Comparison of ENCODE assay signal across 8 cellular contexts in genomic region chr17:36544049-36544319, GRCh38. TPM values are rescaled to one million over a fixed set of nuclear protein-coding genes. Genes with fewer than 3 reads are reported as not detected.
DNase-seq lines count a peak whose midpoint lies in the region; ATAC-seq and TF ChIP-seq lines count a peak whose summit lies in the region.

No MANE protein-coding gene starts in this region.

- H3K9me3 ChIP-seq in T-helper 17 cell (ENCODE audit: control insufficient read depth, low read length, poor library complexity, severe bottlenecking) (no peaks in the 10 kb centered on the region), muscle layer of duodenum (ENCODE audit: control insufficient read depth in 1 of 2, low read length in 2 of 2) (no peaks in the 10 kb centered on the region), aorta (ENCODE audit: control insufficient read depth, low read length) (no peaks in the 10 kb centered on the region)

- H3K4me1 ChIP-seq in muscle layer of duodenum (ENCODE audit: control insufficient read depth in 1 of 2, insufficient read depth in 2 of 2, low read length in 2 of 2) (peaks cover 18 to 39% of the 10 kb centered on the region in 2 donors), aorta (ENCODE audit: control insufficient read depth in 1 of 2, insufficient read depth in 2 of 2, low read length in 2 of 2) (no peaks in the 10 kb centered on the region)

- peak overlapping the region; percentile 97 for H3K4me3 Mint-ChIP-seq in T-helper 17 cell

- in situ Hi-C loops in ACHN (cut with HindIII; ENCODE audit: low pct_ligation_motif_present, low pct_unique_long_range_greater_than_20kb, low sequenced_read_pairs): no loop called here

- H3K36me3 Mint-ChIP-seq in T-helper 17 cell (ENCODE audit: low read depth): no peaks in the 10 kb centered on the region

- no peak for ATAC-seq in T-helper 17 cell
- ATAC-seq in aorta (ENCODE audit: low FRiP score): no peak

- 0% methylated on average over 11 of the region's 11 CpGs for WGBS in aorta, 2 donors

- DNase-seq in ACHN (peak; percentile 70), GM12865 (ENCODE audit: low read depth) (peak; percentile 79), HUDEP-2 (lab: John Stamatoyannopoulos, UW; ENCODE audit: unreplicated experiment in 76 of 76) (peak in 63 of 76 experiments; percentile 7 to 63 (median 40)), T-helper 17 cell (no peak), epithelial cell of proximal tubule (ENCODE audit: low read depth) (no peak), aorta (peak in 1 of 2 donors; percentile 58), NCI-H1417 treated with DMSO at 0.1 percent for 48 hours (lab: John Stamatoyannopoulos, UW) (no peak)

- peaks cover 23% of the 10 kb centered on the region for H3K4me1 Mint-ChIP-seq in T-helper 17 cell

- peak overlapping the region; percentile 99 for H3K27ac Mint-ChIP-seq in T-helper 17 cell

- H3K4me3 ChIP-seq in GM12865 (ENCODE audit: low read depth, low read length): peak overlapping the region; percentile 91
- peak overlapping the region; percentile 79 for H3K4me3 ChIP-seq in epithelial cell of proximal tubule (ENCODE audit: low read depth, low read length)
- H3K4me3 ChIP-seq in muscle layer of duodenum (ENCODE audit: low read depth in 1 of 2, low read length in 2 of 2): peak overlapping the region; percentile 87 to 93
- H3K4me3 ChIP-seq in aorta (ENCODE audit: low read length in 2 of 2): peak overlapping the region; percentile 84 to 98

- TF ChIP-seq CTCF in GM12865 (IDR thresholded peaks at IDR 0.05; ENCODE audit: insufficient read depth, low read depth, low read length, missing control alignments) (peak; percentile 2), epithelial cell of proximal tubule (conservative IDR thresholded peaks at IDR 0.05; ENCODE audit: low read depth, low read length) (peak; percentile 10)

- no peaks in the 10 kb centered on the region for H3K27me3 ChIP-seq in muscle layer of duodenum (ENCODE audit: low read depth, low read length)
- H3K27me3 ChIP-seq in aorta (ENCODE audit: control insufficient read depth in 1 of 2, insufficient read depth in 2 of 2, low read length in 1 of 2): no peaks in the 10 kb centered on the region

- H3K27ac ChIP-seq in muscle layer of duodenum (ENCODE audit: low read length): peak overlapping the region; percentile 98
- H3K27ac ChIP-seq in aorta (ENCODE audit: low read depth in 1 of 2, low read length in 2 of 2): peak overlapping the region in 1 of 2 donors; percentile 94

- H3K36me3 ChIP-seq in muscle layer of duodenum (ENCODE audit: control insufficient read depth in 1 of 2, insufficient read depth in 2 of 2, low read length in 2 of 2): peaks cover 0 to 9% of the 10 kb centered on the region in 2 donors
- H3K36me3 ChIP-seq in aorta (ENCODE audit: control insufficient read depth in 1 of 2, insufficient read depth in 2 of 2, low read length in 1 of 2): no peaks in the 10 kb centered on the region

- no peaks in the 10 kb centered on the region for H3K27me3 Mint-ChIP-seq in T-helper 17 cell

- intact Hi-C loops in aorta (cut with DNase I): loop anchor here in 1 of 2 donors (5.0 to 10.0 kb wide), 2 partner anchors 58 to 411 kb away; partner anchors contain the start of gene MRM1

RNA-seq across cellular contexts. Expression of gene GGNBP2, which starts 0.7 kb away (rescaled TPM):
- total RNA-seq in T-helper 17 cell: 100 to 1,000 TPM; 162 to 174 TPM
- 26.9 and 32.6 TPM in 2 replicates for total RNA-seq in epithelial cell of proximal tubule
- 10 to 100 TPM; 73.9 to 80.4 TPM for total RNA-seq in aorta
- 10 to 100 TPM; 37.4 to 53.8 TPM for polyA plus RNA-seq in aorta

RNA-seq across cellular contexts. Expression of gene PIGW, which starts 9.2 kb away (rescaled TPM):
- total RNA-seq in T-helper 17 cell (1 to 10 TPM; 3.7 to 7.5 TPM), epithelial cell of proximal tubule (6.9 and 12.0 TPM in 2 replicates), aorta (1 to 10 TPM; 4.7 to 4.9 TPM)
- 1 to 10 TPM; 2.1 to 5.1 TPM for polyA plus RNA-seq in aorta

RNA-seq across cellular contexts. Expression of gene MYO19, which starts 9.3 kb away (rescaled TPM):
- 10 to 100 TPM; 75.9 to 77.1 TPM for total RNA-seq in T-helper 17 cell
- 93.3 and 107 TPM in 2 replicates for total RNA-seq in epithelial cell of proximal tubule
- total RNA-seq in aorta: 10 to 100 TPM; 37.1 to 57.3 TPM
- 10 to 100 TPM; 13.1 to 27.4 TPM for polyA plus RNA-seq in aorta

RNA-seq across cellular contexts. Expression of gene DHRS11, which starts 47.7 kb away (rescaled TPM):
- total RNA-seq in T-helper 17 cell (1 to 10 TPM; 2.7 to 3.8 TPM), epithelial cell of proximal tubule (13.2 and 14.8 TPM in 2 replicates), aorta (1 to 10 TPM; 6.0 to 6.5 TPM)
- 10 to 100 TPM in 1 of 2 donors, 1 to 10 TPM in 1; 8.4 to 50.5 TPM for polyA plus RNA-seq in aorta

RNA-seq across cellular contexts. Expression of gene MRM1, which starts 57.4 kb away (rescaled TPM):
- 1 to 10 TPM; 2.6 to 3.4 TPM for total RNA-seq in T-helper 17 cell
- 9.1 and 13.7 TPM in 2 replicates for total RNA-seq in epithelial cell of proximal tubule
- total RNA-seq in aorta: 1 to 10 TPM; 2.7 to 3.6 TPM
- 1 to 10 TPM; 2.1 to 4.3 TPM for polyA plus RNA-seq in aorta

Comparison
In these comparisons a context has a peak if more than half of its experiments do, and no peak if none do; other contexts are left out.
1. DNase-seq: peak in ACHN (single experiment), GM12865 (single experiment) and HUDEP-2 (63 of 76); none in T-helper 17 cell (0 of 3), epithelial cell of proximal tubule (single experiment) and NCI-H1417 treated with DMSO at 0.1 percent for 48 hours (single experiment).
2. Peak in every context shown above with its lines, with median percentiles within 50 percentile points of each other: H3K4me3 ChIP-seq.